14 cellular contexts compared by ENCODE assay signal in the genomic region with DNA sequence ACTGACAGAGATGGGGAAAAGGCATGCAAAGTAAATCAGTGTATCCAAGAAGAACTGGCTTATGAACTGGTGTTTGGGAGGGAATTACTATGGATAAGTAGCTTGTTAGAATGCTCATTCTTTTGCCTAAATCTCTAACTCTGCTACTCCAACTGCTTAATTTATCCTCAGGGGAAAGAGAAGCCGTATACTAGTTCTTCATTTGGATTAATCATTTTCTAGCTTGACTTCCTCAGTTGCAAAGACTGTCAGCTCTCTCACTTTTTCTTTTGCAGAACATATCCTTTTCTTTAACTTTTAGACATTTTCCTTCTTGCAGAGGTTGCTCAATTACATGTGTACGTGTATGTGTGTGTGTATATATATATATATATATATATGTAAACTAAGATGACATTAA. TPM values are rescaled to one million over a fixed set of nuclear protein-coding genes. Genes with fewer than 3 reads are reported as not detected.
DNase-seq lines count a peak whose midpoint lies in the region; ATAC-seq and TF ChIP-seq lines count a peak whose summit lies in the region.
"Had no signal": no experiment of that assay in that cellular context is flagged by ENCODE, and none has a peak within 500 bp of the region (broad histone marks: within the 10 kb centered on the region; RNA-seq: fewer than 3 reads in every experiment).

No MANE protein-coding gene starts in this region.

- no peak overlapping the region for H3K27ac ChIP-seq in osteoblast (ENCODE audit: low read depth, low read length)
- H3K27ac ChIP-seq: neutrophil had no signal

- H3K9me3 Mint-ChIP-seq in T-helper 2 cell treated with Interferon-gamma antibody and Interleukin-4, amounts not matched to agents 5 μg/mL and 100 μg/mL, for 36 hours: no peaks in the 10 kb centered on the region
- H3K9me3 Mint-ChIP-seq in activated CD8-positive, alpha-beta T cell treated with anti-CD3 and anti-CD28 coated beads for 36 hours: no peaks in the 10 kb centered on the region
- H3K9me3 Mint-ChIP-seq in naive thymus-derived CD8-positive, alpha-beta T cell: no peaks in the 10 kb centered on the region

- CTCF ChIA-PET in activated CD8-positive, alpha-beta T cell treated with anti-CD3 and anti-CD28 coated beads for 36 hours (lab: Charles Lee): interaction anchor here (0.9 to 2.5 kb wide), 4 partner anchors 8 to 31 kb away, joined by 4 to 6 read pairs (median 5); no protein-coding TSS in a partner anchor

- no peaks in the 10 kb centered on the region for H3K79me2 ChIP-seq in osteoblast (ENCODE audit: insufficient read depth, low read length)

- H3K36me3 Mint-ChIP-seq in T-helper 2 cell treated with Interferon-gamma antibody and Interleukin-4, amounts not matched to agents 5 μg/mL and 100 μg/mL, for 36 hours (ENCODE audit: low read depth): peaks cover 52% of the 10 kb centered on the region
- peaks cover 16% of the 10 kb centered on the region for H3K36me3 Mint-ChIP-seq in activated CD8-positive, alpha-beta T cell treated with anti-CD3 and anti-CD28 coated beads for 36 hours (ENCODE audit: low read depth)
- no peaks in the 10 kb centered on the region for H3K36me3 Mint-ChIP-seq in naive thymus-derived CD8-positive, alpha-beta T cell

- no peaks in the 10 kb centered on the region for H3K27me3 Mint-ChIP-seq in T-helper 2 cell treated with Interferon-gamma antibody and Interleukin-4, amounts not matched to agents 5 μg/mL and 100 μg/mL, for 36 hours (ENCODE audit: low read depth)
- H3K27me3 Mint-ChIP-seq in activated CD8-positive, alpha-beta T cell treated with anti-CD3 and anti-CD28 coated beads for 36 hours: no peaks in the 10 kb centered on the region
- no peaks in the 10 kb centered on the region for H3K27me3 Mint-ChIP-seq in naive thymus-derived CD8-positive, alpha-beta T cell

- intact Hi-C loops in activated CD8-positive, alpha-beta T cell treated with anti-CD3 and anti-CD28 coated beads for 36 hours (cut with micrococcal nuclease): no loop called here
- intact Hi-C loops in posterior vena cava (cut with DNase I): no loop called here

- H3K27me3 ChIP-seq in osteoblast (ENCODE audit: insufficient read depth, low read length): peaks cover 15% of the 10 kb centered on the region
- H3K27me3 ChIP-seq: neutrophil, Peyer's patch had no signal

- H3K9me3 ChIP-seq in osteoblast (ENCODE audit: low read depth, low read length): no peaks in the 10 kb centered on the region
- H3K9me3 ChIP-seq: neutrophil, Peyer's patch had no signal

- H3K4me3 Mint-ChIP-seq in T-helper 2 cell treated with Interferon-gamma antibody and Interleukin-4, amounts not matched to agents 5 μg/mL and 100 μg/mL, for 36 hours: peak overlapping the region; percentile 50
- peak overlapping the region; percentile 42 for H3K4me3 Mint-ChIP-seq in activated CD8-positive, alpha-beta T cell treated with anti-CD3 and anti-CD28 coated beads for 36 hours
- H3K4me3 Mint-ChIP-seq in naive thymus-derived CD8-positive, alpha-beta T cell: peak overlapping the region; percentile 0 to 74 (median 38)

- H4K20me1 ChIP-seq in osteoblast (ENCODE audit: insufficient read depth, low read length): no peaks in the 10 kb centered on the region

- H3K4me3 ChIP-seq in osteoblast (ENCODE audit: insufficient read depth, low read length): no peak overlapping the region
- H3K4me3 ChIP-seq: Peyer's patch had no signal

- POLR2A ChIA-PET in activated CD8-positive, alpha-beta T cell treated with anti-CD3 and anti-CD28 coated beads for 36 hours (lab: Charles Lee): interaction anchor here (0.7 to 1.1 kb wide), 3 partner anchors 25 to 73 kb away, joined by 3 read pairs; no protein-coding TSS in a partner anchor
- POLR2A ChIA-PET in naive thymus-derived CD8-positive, alpha-beta T cell (lab: Charles Lee): interaction anchor here (0.8 to 1.1 kb wide), 3 partner anchors 9 to 22 kb away, joined by 3 to 4 read pairs (median 3); partner anchors contain the start of gene GPRIN3

- TF ChIP-seq CTCF in activated CD8-positive, alpha-beta T cell treated with anti-CD3 and anti-CD28 coated beads for 36 hours (IDR thresholded peaks at IDR 0.05): no peak
- TF ChIP-seq CTCF in osteoblast (IDR thresholded peaks at IDR 0.05; ENCODE audit: extremely low read depth, low read depth, low read length): no peak

- peaks cover 68% of the 10 kb centered on the region for H3K4me1 Mint-ChIP-seq in T-helper 2 cell treated with Interferon-gamma antibody and Interleukin-4, amounts not matched to agents 5 μg/mL and 100 μg/mL, for 36 hours (ENCODE audit: low read depth)
- H3K4me1 Mint-ChIP-seq in activated CD8-positive, alpha-beta T cell treated with anti-CD3 and anti-CD28 coated beads for 36 hours (ENCODE audit: low read depth): peaks cover 93% of the 10 kb centered on the region
- peaks cover 40 to 87% (median 76%) of the 10 kb centered on the region in 4 donors for H3K4me1 Mint-ChIP-seq in naive thymus-derived CD8-positive, alpha-beta T cell

- no peak overlapping the region for H2AFZ ChIP-seq in osteoblast (ENCODE audit: low read length)

- peak; percentile 49 for ATAC-seq in GM19452 (IDR thresholded peaks at IDR 0.05; ENCODE audit: unreplicated experiment)
- ATAC-seq in activated CD8-positive, alpha-beta T cell treated with anti-CD3 and anti-CD28 coated beads for 36 hours: no peak
- no peak for ATAC-seq in naive thymus-derived CD8-positive, alpha-beta T cell

- no peak for DNase-seq in T-helper 2 cell treated with Interferon-gamma antibody and Interleukin-4, amounts not matched to agents 5 μg/mL and 100 μg/mL, for 36 hours (ENCODE audit: low spot score)
- DNase-seq in T-helper 2 cell (no peak), NCI-H187 treated with DMSO at 0.1 percent for 48 hours (lab: John Stamatoyannopoulos, UW) (no peak), posterior vena cava (ENCODE audit: low spot score) (no peak), osteoblast (ENCODE audit: insufficient read length, low spot score, missing footprints) (no peak)
- DNase-seq in activated CD8-positive, alpha-beta T cell treated with anti-CD3 and anti-CD28 coated beads for 36 hours: no peak
- no peak for DNase-seq in naive thymus-derived CD8-positive, alpha-beta T cell
- DNase-seq: activated CD4-positive, alpha-beta T cell treated with anti-CD3 and anti-CD28 coated beads, Interleukin-2, amount 50 U/mL, for 1 hour; KG1; mammary epithelial cell; NCI-H1417 treated with DMSO at 0.1 percent for 48 hours; Peyer's patch had no signal

- no peaks in the 10 kb centered on the region for H3K36me3 ChIP-seq in osteoblast (ENCODE audit: insufficient read depth, low read length)
- H3K36me3 ChIP-seq: neutrophil, Peyer's patch had no signal

- no peaks in the 10 kb centered on the region for H3K4me1 ChIP-seq in osteoblast (ENCODE audit: insufficient read depth, low read length)

- H3K27ac Mint-ChIP-seq in T-helper 2 cell treated with Interferon-gamma antibody and Interleukin-4, amounts not matched to agents 5 μg/mL and 100 μg/mL, for 36 hours: peak overlapping the region; percentile 60
- H3K27ac Mint-ChIP-seq in activated CD8-positive, alpha-beta T cell treated with anti-CD3 and anti-CD28 coated beads for 36 hours: peak overlapping the region; percentile 87
- peak overlapping the region in 9 of 10 donors; percentile 22 to 91 (median 65) for H3K27ac Mint-ChIP-seq in naive thymus-derived CD8-positive, alpha-beta T cell

- H3K4me2 ChIP-seq in osteoblast (ENCODE audit: insufficient read depth, low read length): no peak overlapping the region

RNA-seq across cellular contexts. Expression of gene GPRIN3, which starts 21.9 kb away (rescaled TPM):
- 10 to 100 TPM; 10.6 to 11.8 TPM for total RNA-seq in activated CD8-positive, alpha-beta T cell treated with anti-CD3 and anti-CD28 coated beads for 36 hours
- total RNA-seq in naive thymus-derived CD8-positive, alpha-beta T cell: 1 to 10 TPM; 6.3 to 6.5 TPM
- 1 to 10 TPM; 3.3 to 3.7 (median 3.4) TPM for polyA plus RNA-seq in naive thymus-derived CD8-positive, alpha-beta T cell
- total RNA-seq in posterior vena cava (1 to 10 TPM; 3.5 to 5.4 TPM), osteoblast (under 0.01 and 0.29 TPM in 2 replicates)
- polyA plus RNA-seq: mammary epithelial cell had no signal
